31 cellular contexts compared by ENCODE assay signal in genomic region chr15:72749700-72750099, GRCh38.
"Had no signal": no experiment of that assay in that cellular context is flagged by ENCODE, and none has a peak within 500 bp of the region (broad histone marks: within the 10 kb centered on the region; RNA-seq: fewer than 3 reads in every experiment).

No MANE protein-coding gene starts in this region.

- H3K9me3 Mint-ChIP-seq: natural killer cell; neural progenitor cell; stimulated activated memory B cell treated with anti-CD40 and anti-IgM and Interleukin-4, amounts not matched to agents 10 μg/mL and 1 μg/mL and 100 μg/mL, for 72 hours; stimulated activated naive CD8-positive, alpha-beta T cell treated with anti-CD3 and anti-CD28 coated beads, Interleukin-15, amount 100 ng/mL, for 72 hours; type B pancreatic cell had no signal

- H2AFZ ChIP-seq: neural progenitor cell, parathyroid adenoma had no signal

- H3K4me1 Mint-ChIP-seq: nephron, neural progenitor cell had no signal

- H3K27ac ChIP-seq: neural progenitor cell, ovary, parathyroid adenoma, psoas muscle, skin epidermis, spleen, suprapubic skin, testis, tibial artery, transverse colon, upper lobe of right lung, uterus had no signal

- ATAC-seq: natural killer cell; psoas muscle; right cardiac atrium; sciatic nerve; stimulated activated memory B cell treated with anti-CD40 and anti-IgM and Interleukin-4, amounts not matched to agents 10 μg/mL and 1 μg/mL and 100 μg/mL, for 72 hours; stimulated activated naive CD8-positive, alpha-beta T cell treated with anti-CD3 and anti-CD28 coated beads, Interleukin-15, amount 100 ng/mL, for 72 hours; stimulated activated naive CD8-positive, alpha-beta T cell treated with anti-CD3 and anti-CD28 coated beads, Interleukin-15, Interleukin-2, amounts not matched to agents 100 U/mL and 50 U/mL, for 24 hours; upper lobe of right lung had no signal

- H3K79me2 ChIP-seq: parathyroid adenoma had no signal

- H3K9ac ChIP-seq: neural progenitor cell, parathyroid adenoma had no signal

- H3K27me3 Mint-ChIP-seq: progenitor cell of endocrine pancreas; stimulated activated memory B cell treated with anti-CD40 and anti-IgM and Interleukin-4, amounts not matched to agents 10 μg/mL and 1 μg/mL and 100 μg/mL, for 72 hours; stimulated activated naive CD8-positive, alpha-beta T cell treated with anti-CD3 and anti-CD28 coated beads, Interleukin-15, amount 100 ng/mL, for 72 hours; type B pancreatic cell had no signal

- H3K4me3 ChIP-seq: neural progenitor cell, ovary, psoas muscle, skin epidermis, smooth muscle cell, spleen, suprapubic skin, testis, tibial artery, transverse colon, upper lobe of right lung, uterus had no signal

- H3K36me3 ChIP-seq: neural progenitor cell, ovary, uterus had no signal

- H3K9me3 ChIP-seq: ovary, psoas muscle, spleen, suprapubic skin, testis, tibial artery, transverse colon, upper lobe of right lung, uterus had no signal

- DNase-seq: natural killer cell; occipital lobe; ovary; posterior cingulate gyrus; psoas muscle; right cardiac atrium; spleen; stimulated activated CD4-positive, alpha-beta T cell treated with anti-CD3 and anti-CD28 coated beads, Interleukin-12 subunit alpha, Interleukin-12 subunit beta, amount 100 ng/mL, for 4 hours; stimulated activated CD4-positive, alpha-beta T cell treated with anti-CD3 and anti-CD28 coated beads, Interleukin-1b, Interleukin-23, amount 100 ng/mL, for 48 hours; stimulated activated CD4-positive, alpha-beta T cell treated with anti-CD3 and anti-CD28 coated beads, Interleukin-4, amount 100 ng/mL, for 1 hour; stimulated activated CD4-positive, alpha-beta T cell treated with anti-CD3 and anti-CD28 coated beads, Interleukin-4, amount 100 ng/mL, for 4 hours; stimulated activated CD8-positive, alpha-beta memory T cell treated with anti-CD3 and anti-CD28 coated beads, Interleukin-4, amount 100 ng/mL, for 48 hours; stimulated activated naive CD4-positive, alpha-beta T cell; stimulated activated naive CD8-positive, alpha-beta T cell treated with anti-CD3 and anti-CD28 coated beads, Interleukin-15, amount 100 ng/mL, for 72 hours; stimulated activated naive CD8-positive, alpha-beta T cell treated with anti-CD3 and anti-CD28 coated beads, Interleukin-15, Interleukin-2, amounts not matched to agents 100 U/mL and 50 U/mL, for 24 hours; substantia nigra; testis; tibial artery; transverse colon; upper lobe of right lung; uterus had no signal

- H3K4me1 ChIP-seq: neural progenitor cell, parathyroid adenoma, psoas muscle, suprapubic skin, testis, upper lobe of right lung, uterus had no signal

- H3K4me3 Mint-ChIP-seq: natural killer cell; nephron; neural progenitor cell; stimulated activated memory B cell treated with anti-CD40 and anti-IgM and Interleukin-4, amounts not matched to agents 10 μg/mL and 1 μg/mL and 100 μg/mL, for 72 hours; stimulated activated naive CD8-positive, alpha-beta T cell treated with anti-CD3 and anti-CD28 coated beads, Interleukin-15, amount 100 ng/mL, for 72 hours; type B pancreatic cell had no signal

- H3K27me3 ChIP-seq: neural progenitor cell, ovary, spleen, suprapubic skin, testis, tibial artery, transverse colon, upper lobe of right lung, uterus had no signal

- H3K4me2 ChIP-seq: neural progenitor cell, smooth muscle cell had no signal

- H3K27ac Mint-ChIP-seq: nephron; neural progenitor cell; progenitor cell of endocrine pancreas; stimulated activated memory B cell treated with anti-CD40 and anti-IgM and Interleukin-4, amounts not matched to agents 10 μg/mL and 1 μg/mL and 100 μg/mL, for 72 hours; type B pancreatic cell had no signal
